Comparison of ENCODE assay signal across 17 cellular contexts in genomic region chr12:86137936-86138335, GRCh38.
DNase-seq lines count a peak whose midpoint lies in the region; ATAC-seq and TF ChIP-seq lines count a peak whose summit lies in the region.
"Had no signal": no experiment of that assay in that cellular context is flagged by ENCODE, and none has a peak within 500 bp of the region (broad histone marks: within the 10 kb centered on the region; RNA-seq: fewer than 3 reads in every experiment).

No MANE protein-coding gene starts in this region.

- H3K36me3 ChIP-seq in breast epithelium = no peaks in the 10 kb centered on the region
- H3K36me3 ChIP-seq in suprapubic skin = no peaks in the 10 kb centered on the region
- H3K36me3 ChIP-seq: left lung had no signal

- POLR2A ChIA-PET in MCF 10A (lab: Yijun Ruan, JAX) = no interaction called here

- DNase-seq in MCF 10A (ENCODE audit: unreplicated experiment) (peak; percentile 51), breast epithelium (ENCODE audit: low spot score in 2 of 2) (no peak), astrocyte of the hippocampus (ENCODE audit: low read depth, low spot score) (peak; percentile 66), glomerular visceral epithelial cell (ENCODE audit: extremely low spot score) (peak; percentile 87), cerebellum (ENCODE audit: low spot score) (no peak), suprapubic skin (ENCODE audit: low spot score in 2 of 2) (no peak), activated gamma-delta T cell (lab: John Stamatoyannopoulos, UW) (no peak)
- DNase-seq: Caco-2, dorsolateral prefrontal cortex, head of caudate nucleus, left lung, NCI-H2227 treated with DMSO at 0.1 percent for 48 hours, nephron progenitor cell, OCI-M1 had no signal

- H3K36me3 Mint-ChIP-seq in MCF 10A (ENCODE audit: insufficient read depth, unreplicated experiment) = no peaks in the 10 kb centered on the region
- H3K36me3 Mint-ChIP-seq: activated naive CD4-positive, alpha-beta T cell treated with anti-CD3 and anti-CD28 coated beads, Interleukin-2, amount 50 U/mL, for 24 hours had no signal

- H3K4me3 Mint-ChIP-seq in MCF 10A (ENCODE audit: unreplicated experiment) = no peak overlapping the region
- H3K4me3 Mint-ChIP-seq: activated naive CD4-positive, alpha-beta T cell treated with anti-CD3 and anti-CD28 coated beads, Interleukin-2, amount 50 U/mL, for 24 hours; nephron progenitor cell had no signal

- TF ChIP-seq POLR2A in breast epithelium (IDR thresholded peaks at IDR 0.05) (no peak), suprapubic skin (IDR thresholded peaks at IDR 0.05) (no peak)

- ATAC-seq in HG02798 (IDR thresholded peaks at IDR 0.05; ENCODE audit: poor library complexity, unreplicated experiment) = no peak
- ATAC-seq: left lung had no signal

- CTCF ChIA-PET in MCF 10A (lab: Yijun Ruan, JAX) = interaction anchor here (0.7 to 1.1 kb wide), 2 partner anchors 234 to 777 kb away, joined by 5 to 7 read pairs; no protein-coding TSS in a partner anchor

- H3K4me3 ChIP-seq in breast epithelium (no peak overlapping the region), suprapubic skin (no peak overlapping the region)
- H3K4me3 ChIP-seq: dorsolateral prefrontal cortex, left lung had no signal

- no peaks in the 10 kb centered on the region for H3K9me3 ChIP-seq in breast epithelium
- H3K9me3 ChIP-seq in suprapubic skin = no peaks in the 10 kb centered on the region
- H3K9me3 ChIP-seq: Caco-2, left lung had no signal

- H3K27me3 ChIP-seq in breast epithelium (no peaks in the 10 kb centered on the region), suprapubic skin (no peaks in the 10 kb centered on the region)
- H3K27me3 ChIP-seq: dorsolateral prefrontal cortex, left lung had no signal

- TF ChIP-seq EP300 in suprapubic skin (IDR thresholded peaks at IDR 0.05) = no peak

- intact Hi-C loops in MCF 10A (cut with micrococcal nuclease) (no loop called here), breast epithelium (cut with DNase I; ENCODE audit: low total_unique reads) (no loop called here)

- H3K9me3 Mint-ChIP-seq in MCF 10A (ENCODE audit: unreplicated experiment) = no peaks in the 10 kb centered on the region
- H3K9me3 Mint-ChIP-seq: nephron progenitor cell had no signal

- TF ChIP-seq CTCF in MCF 10A (IDR thresholded peaks at IDR 0.05; ENCODE audit: unreplicated experiment) (no peak), breast epithelium (IDR thresholded peaks at IDR 0.05) (no peak), suprapubic skin (IDR thresholded peaks at IDR 0.05) (no peak)

- peaks cover 12% of the 10 kb centered on the region for H3K4me1 Mint-ChIP-seq in MCF 10A (ENCODE audit: insufficient read depth, unreplicated experiment)
- H3K4me1 Mint-ChIP-seq: activated naive CD4-positive, alpha-beta T cell treated with anti-CD3 and anti-CD28 coated beads, Interleukin-2, amount 50 U/mL, for 24 hours; nephron progenitor cell had no signal

- H3K27ac ChIP-seq in breast epithelium = no peak overlapping the region
- no peak overlapping the region for H3K27ac ChIP-seq in suprapubic skin
- H3K27ac ChIP-seq: 22Rv1, dorsolateral prefrontal cortex, left lung had no signal

- 24% methylated on average over 2 of the region's 2 CpGs for WGBS in suprapubic skin

- H3K4me1 ChIP-seq in breast epithelium = no peaks in the 10 kb centered on the region
- no peaks in the 10 kb centered on the region for H3K4me1 ChIP-seq in suprapubic skin
- H3K4me1 ChIP-seq: Caco-2, left lung had no signal

- no peaks in the 10 kb centered on the region for H3K27me3 Mint-ChIP-seq in MCF 10A (ENCODE audit: insufficient read depth, unreplicated experiment)
- H3K27me3 Mint-ChIP-seq: activated naive CD4-positive, alpha-beta T cell treated with anti-CD3 and anti-CD28 coated beads, Interleukin-2, amount 50 U/mL, for 24 hours had no signal

- BruUV-seq in MCF 10A (replicated peaks; lab: Mats Ljungman, UMichigan) = no TSS peak

- H3K27ac Mint-ChIP-seq in MCF 10A (ENCODE audit: low read depth, unreplicated experiment) = no peak overlapping the region
- H3K27ac Mint-ChIP-seq: activated naive CD4-positive, alpha-beta T cell treated with anti-CD3 and anti-CD28 coated beads, Interleukin-2, amount 50 U/mL, for 24 hours; nephron progenitor cell had no signal

Comparison
In these comparisons a context has a peak if more than half of its experiments do, and no peak if none do; other contexts are left out.
1. DNase-seq: peak in MCF 10A (single experiment), astrocyte of the hippocampus (single experiment) and glomerular visceral epithelial cell (single experiment); none in breast epithelium (0 of 2), cerebellum (single experiment), suprapubic skin (0 of 2) and activated gamma-delta T cell (single experiment).